Comparison of ENCODE assay signal across 8 cellular contexts in genomic region chr2:227163998-227164744, GRCh38. TPM values are rescaled to one million over a fixed set of nuclear protein-coding genes. Genes with fewer than 3 reads are reported as not detected.
A peak's percentile ranks its signal among the peaks of the same experiment; 100 is the strongest.
DNase-seq lines count a peak whose midpoint lies in the region; ATAC-seq, FAIRE-seq and TF ChIP-seq lines count a peak whose summit lies in the region.

Gene COL4A3 (plus strand): TSS chr2:227164624. CDS start chr2:227164727, 103 bp downstream.
Gene COL4A4 (minus strand): TSS chr2:227164205. CDS start chr2:227147483, 16,722 bp downstream.

- no peak within 1 kb of the TSS for H2BK120ac ChIP-seq in mesenchymal stem cell (ENCODE audit: low read depth, low read length)

- no peak within 1 kb of the TSS for H3K4ac ChIP-seq in mesenchymal stem cell (ENCODE audit: low read depth in 1 of 2, low read length in 2 of 2)

- H3K4me3 ChIP-seq in coronary artery (peak within 1 kb of the TSS; percentile 85), mesenchymal stem cell (ENCODE audit: insufficient read depth in 1 of 2, low read depth in 1 of 2, low read length in 2 of 2) (peak within 1 kb of the TSS; percentile 54 to 69)

- peak within 1 kb of the TSS; percentile 89 for H3K4me2 ChIP-seq in mesenchymal stem cell (ENCODE audit: low read length, poor library complexity, severe bottlenecking)

- H4K91ac ChIP-seq in mesenchymal stem cell (ENCODE audit: low read length), result no peak within 1 kb of the TSS

- DNase-seq in AG08396 (ENCODE audit: low spot score) (peak; percentile 33), NCI-H69 (lab: John Stamatoyannopoulos, UW) (peak; percentile 82), coronary artery (ENCODE audit: low spot score) (peak; percentile 81), mesenchymal stem cell (no peak), urothelium cell line (ENCODE audit: low spot score) (peak; percentile 67), GM19238 (ENCODE audit: insufficient read length, low spot score) (no peak)

- H3K27me3 ChIP-seq in mesenchymal stem cell (ENCODE audit: control insufficient read depth in 1 of 2, insufficient read depth in 1 of 2, low read length in 2 of 2), result peaks cover 62 to 71% of the 10 kb centered on the region in 2 experiments

- H3K27ac ChIP-seq in coronary artery (peak within 1 kb of the TSS; percentile 75 to 88), mesenchymal stem cell (ENCODE audit: low read length, poor library complexity, severe bottlenecking) (no peak within 1 kb of the TSS)

- TF ChIP-seq CTCF in coronary artery (IDR thresholded peaks at IDR 0.05), result no peak

- H2BK15ac ChIP-seq in mesenchymal stem cell (ENCODE audit: low read depth, poor library complexity, severe bottlenecking), result peak within 1 kb of the TSS; percentile 19

- no peaks in the 10 kb centered on the region for H3K79me1 ChIP-seq in mesenchymal stem cell (replicated peaks; ENCODE audit: low read length, poor library complexity, severe bottlenecking)

- H3K18ac ChIP-seq in mesenchymal stem cell (ENCODE audit: low read depth in 1 of 2, low read length in 2 of 2), result no peak within 1 kb of the TSS

- H3K14ac ChIP-seq in mesenchymal stem cell (ENCODE audit: low read length in 2 of 2), result peak within 1 kb of the TSS in 1 of 2 experiments; percentile 84

- peaks cover 13% of the 10 kb centered on the region for H3K9me3 ChIP-seq in mesenchymal stem cell (ENCODE audit: control insufficient read depth, low read length)

- no peak within 1 kb of the TSS for H2BK5ac ChIP-seq in mesenchymal stem cell (ENCODE audit: low read depth, low read length, poor library complexity, severe bottlenecking)

- H3K4me1 ChIP-seq in mesenchymal stem cell (ENCODE audit: control insufficient read depth, insufficient read depth, low read depth, low read length), result peaks cover 18% of the 10 kb centered on the region

- H2AFZ ChIP-seq in mesenchymal stem cell (ENCODE audit: low read depth, low read length), result peak within 1 kb of the TSS; percentile 27

- peak within 1 kb of the TSS in 1 of 2 experiments; percentile 89 for H3K23ac ChIP-seq in mesenchymal stem cell (ENCODE audit: low read length in 2 of 2)

- FAIRE-seq in urothelium cell line (lab: Jason Lieb, UNC), result no peak

- peak; percentile 74 for ATAC-seq in GM18502 (IDR thresholded peaks at IDR 0.05; ENCODE audit: poor library complexity, unreplicated experiment)
- ATAC-seq in HG02763 (IDR thresholded peaks at IDR 0.05; ENCODE audit: unreplicated experiment), result peak; percentile 56

- H2BK12ac ChIP-seq in mesenchymal stem cell (ENCODE audit: low read length in 2 of 2), result no peak within 1 kb of the TSS

- H3K36me3 ChIP-seq in mesenchymal stem cell (ENCODE audit: control insufficient read depth in 1 of 2, insufficient read depth in 2 of 2, low read depth in 1 of 2, low read length in 2 of 2), result no peaks in the 10 kb centered on the region

- no peak within 1 kb of the TSS for H2AK5ac ChIP-seq in mesenchymal stem cell (ENCODE audit: low read length, severe bottlenecking)

- 2% methylated on average over 52 of the region's 76 CpGs for WGBS in mesenchymal stem cell

- no peak within 1 kb of the TSS for H4K8ac ChIP-seq in mesenchymal stem cell (ENCODE audit: low read length)

- no peak within 1 kb of the TSS for H3K9ac ChIP-seq in mesenchymal stem cell (ENCODE audit: low read length)

RNA-seq across cellular contexts. Expression of gene COL4A3, which starts in this region (rescaled TPM):
- polyA plus RNA-seq in mesenchymal stem cell (2013, experiment 1 of 2), result not detected
- polyA plus RNA-seq in mesenchymal stem cell (2013, experiment 2 of 2), result not detected

RNA-seq across cellular contexts. Expression of gene COL4A4, which starts in this region (rescaled TPM):
- polyA plus RNA-seq in mesenchymal stem cell (2013, experiment 1 of 2), result 0.04 TPM
- polyA plus RNA-seq in mesenchymal stem cell (2013, experiment 2 of 2), result 0.05 TPM

Comparison
In these comparisons a context has a peak if more than half of its experiments do, and no peak if none do; other contexts are left out.
1. DNase-seq: peak in AG08396 (single experiment), NCI-H69 (single experiment), coronary artery (single experiment) and urothelium cell line (single experiment); none in mesenchymal stem cell (single experiment) and GM19238 (single experiment).